ENCODE assay signal across 18 cellular contexts in the genomic region with DNA sequence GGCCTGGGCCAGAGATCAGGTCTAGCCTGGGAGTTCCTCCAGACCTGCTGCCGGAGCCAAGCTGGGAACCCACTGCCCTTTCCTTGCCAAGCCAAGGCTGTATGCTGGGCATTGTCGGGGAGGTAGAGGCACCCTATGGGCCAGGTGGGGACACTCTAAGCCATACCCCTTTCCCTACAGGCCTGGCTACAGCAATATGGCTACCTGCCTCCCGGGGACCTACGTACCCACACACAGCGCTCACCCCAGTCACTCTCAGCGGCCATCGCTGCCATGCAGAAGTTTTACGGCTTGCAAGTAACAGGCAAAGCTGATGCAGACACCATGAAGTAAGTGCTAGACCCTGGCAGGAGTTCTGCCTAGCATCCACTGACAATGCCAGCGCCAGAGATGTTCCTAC. TPM values are rescaled to one million over a fixed set of nuclear protein-coding genes. Genes with fewer than 3 reads are reported as not detected.
A peak's percentile ranks its signal among the peaks of the same experiment; 100 is the strongest.
DNase-seq lines count a peak whose midpoint lies in the region; ATAC-seq, FAIRE-seq and TF ChIP-seq lines count a peak whose summit lies in the region.
"Had no signal": no experiment of that assay in that cellular context is flagged by ENCODE, and none has a peak within 500 bp of the region (broad histone marks: within the 10 kb centered on the region; RNA-seq: fewer than 3 reads in every experiment).

No MANE protein-coding gene starts in this region.

- peaks cover 23% of the 10 kb centered on the region for H3K4me1 Mint-ChIP-seq in astrocyte (ENCODE audit: low read depth, unreplicated experiment)

- H3K27me3 Mint-ChIP-seq in astrocyte (ENCODE audit: low read depth, unreplicated experiment) = no peaks in the 10 kb centered on the region

- DNase-seq in astrocyte (ENCODE audit: low read depth) (no peak), lower lobe of right lung (peak; percentile 31), C1 segment of cervical spinal cord (lab: John Stamatoyannopoulos, UW) (no peak), NCI-H226 (no peak)
- DNase-seq: activated CD4-positive, alpha-beta T cell treated with anti-CD3 and anti-CD28 coated beads, Interleukin-2, amount 50 U/mL, for 48 hours; activated gamma-delta T cell; caudate nucleus; dorsolateral prefrontal cortex; MG63; NCI-H1436; NCI-H748 treated with DMSO at 0.1 percent for 48 hours; PC-3; SJCRH30 had no signal

- peaks cover 23% of the 10 kb centered on the region for H3K4me1 ChIP-seq in astrocyte (ENCODE audit: insufficient read depth, low read length)
- H3K4me1 ChIP-seq in lower lobe of right lung = peaks cover 40% of the 10 kb centered on the region
- H3K4me1 ChIP-seq in urinary bladder (ENCODE audit: insufficient read depth) = no peaks in the 10 kb centered on the region

- H3K27ac ChIP-seq in astrocyte (ENCODE audit: low read depth, low read length) (no peak overlapping the region), lower lobe of right lung (no peak overlapping the region), urinary bladder (ENCODE audit: low read depth) (peak overlapping the region; percentile 27)
- H3K27ac ChIP-seq: dorsolateral prefrontal cortex, neutrophil, SJCRH30, VCaP had no signal

- H3K79me2 ChIP-seq in astrocyte (ENCODE audit: insufficient read depth, low read length) = peaks cover 97% of the 10 kb centered on the region

- H3K36me3 ChIP-seq in astrocyte (ENCODE audit: insufficient read depth, low read length) (peaks cover 53% of the 10 kb centered on the region), lower lobe of right lung (peaks cover 56% of the 10 kb centered on the region), urinary bladder (ENCODE audit: insufficient read depth) (peaks cover 11% of the 10 kb centered on the region)
- H3K36me3 ChIP-seq: neutrophil had no signal

- H3K9me3 ChIP-seq in astrocyte (ENCODE audit: insufficient read depth, low read depth, low read length) (no peaks in the 10 kb centered on the region), lower lobe of right lung (no peaks in the 10 kb centered on the region)
- H3K9me3 ChIP-seq: MG63, neutrophil, SJCRH30 had no signal

- intact Hi-C loops in lower lobe of right lung (cut with DNase I) = no loop called here

- H2AFZ ChIP-seq in astrocyte (ENCODE audit: low read depth, low read length) = no peak overlapping the region

- H3K27me3 ChIP-seq in astrocyte (ENCODE audit: insufficient read depth, low read length) (no peaks in the 10 kb centered on the region), lower lobe of right lung (ENCODE audit: low read depth) (no peaks in the 10 kb centered on the region)
- H3K27me3 ChIP-seq: MG63, SJCRH30 had no signal

- peak overlapping the region; percentile 41 for H3K9ac ChIP-seq in astrocyte (ENCODE audit: low read length)

- peaks cover 30% of the 10 kb centered on the region for H3K36me3 Mint-ChIP-seq in astrocyte (ENCODE audit: low read depth, unreplicated experiment)

- no peak for ATAC-seq in lower lobe of right lung
- ATAC-seq: PC-3 had no signal

- peaks cover 4% of the 10 kb centered on the region for H3K9me3 Mint-ChIP-seq in astrocyte (ENCODE audit: unreplicated experiment)
- H3K9me3 Mint-ChIP-seq: T-helper 1 cell treated with Interleukin-12 subunit alpha and Interleukin-12 subunit beta and Interleukin-4 antibody, amounts not matched to agents 30 μg/mL and 1 μg/mL, for 36 hours had no signal

- H3K27ac Mint-ChIP-seq in astrocyte (ENCODE audit: unreplicated experiment) = peak overlapping the region; percentile 47
- H3K27ac Mint-ChIP-seq: T-helper 1 cell treated with Interleukin-12 subunit alpha and Interleukin-12 subunit beta and Interleukin-4 antibody, amounts not matched to agents 30 μg/mL and 1 μg/mL, for 36 hours had no signal

- FAIRE-seq in astrocyte (lab: Jason Lieb, UNC) = no peak

- H3K4me3 ChIP-seq in astrocyte (ENCODE audit: insufficient read depth, low read depth, low read length) = no peak overlapping the region
- no peak overlapping the region for H3K4me3 ChIP-seq in lower lobe of right lung
- no peak overlapping the region for H3K4me3 ChIP-seq in urinary bladder (ENCODE audit: low read depth, low read length)
- H3K4me3 ChIP-seq: dorsolateral prefrontal cortex, MG63, SJCRH30 had no signal

- TF ChIP-seq CTCF in astrocyte (IDR thresholded peaks at IDR 0.05; ENCODE audit: insufficient read depth, low read depth, low read length) (no peak), lower lobe of right lung (IDR thresholded peaks at IDR 0.05) (no peak)

- WGBS in urinary bladder = 89% methylated on average over 9 of the region's 9 CpGs

- peak overlapping the region; percentile 13 for H3K4me2 ChIP-seq in astrocyte (ENCODE audit: low read length)

- H4K20me1 ChIP-seq in astrocyte (ENCODE audit: insufficient read depth, low read length) = peaks cover 67% of the 10 kb centered on the region

- no peak overlapping the region for H3K4me3 Mint-ChIP-seq in astrocyte (ENCODE audit: unreplicated experiment)
- H3K4me3 Mint-ChIP-seq: T-helper 1 cell treated with Interleukin-12 subunit alpha and Interleukin-12 subunit beta and Interleukin-4 antibody, amounts not matched to agents 30 μg/mL and 1 μg/mL, for 36 hours had no signal

RNA-seq across cellular contexts. Expression of gene MMP14, which starts 4.9 kb away (rescaled TPM):
- total RNA-seq in astrocyte (911 and 1,063 TPM in 2 replicates), lower lobe of right lung (124 TPM), urinary bladder (120 TPM)
- 189 TPM for polyA plus RNA-seq in urinary bladder

RNA-seq across cellular contexts. Expression of gene MRPL52, which starts 11.6 kb away (rescaled TPM):
- 169 and 182 TPM in 2 replicates for total RNA-seq in astrocyte
- 65.2 TPM for total RNA-seq in lower lobe of right lung
- 21.5 TPM for total RNA-seq in urinary bladder
- 77.0 TPM for polyA plus RNA-seq in urinary bladder

RNA-seq across cellular contexts. Expression of gene SLC7A7, which starts 26.1 kb away (rescaled TPM):
- 13.3 and 14.3 TPM in 2 replicates for total RNA-seq in astrocyte
- 157 TPM for total RNA-seq in lower lobe of right lung
- total RNA-seq in urinary bladder = 9.3 TPM
- 12.8 TPM for polyA plus RNA-seq in urinary bladder
- total RNA-seq: PC-3 had no signal

RNA-seq across cellular contexts. Expression of gene LRP10, which starts 30.2 kb away (rescaled TPM):
- total RNA-seq in astrocyte (142 and 157 TPM in 2 replicates), lower lobe of right lung (134 TPM), urinary bladder (22.1 TPM)
- 195 TPM for polyA plus RNA-seq in urinary bladder

RNA-seq across cellular contexts. Expression of gene REM2, which starts 41.7 kb away (rescaled TPM):
- total RNA-seq in astrocyte = 0.48 and 0.79 TPM in 2 replicates
- total RNA-seq in lower lobe of right lung = 0.83 TPM
- 0.16 TPM for total RNA-seq in urinary bladder
- 0.38 TPM for polyA plus RNA-seq in urinary bladder
- total RNA-seq: glomerular endothelial cell, SJCRH30 had no signal

Comparison
In these comparisons a context has a peak if more than half of its experiments do, and no peak if none do; other contexts are left out.
1. RNA of gene SLC7A7, which starts 26.1 kb away (total RNA-seq): 157 TPM in lower lobe of right lung (single experiment); 13.3 to 14.3 TPM in astrocyte and 9.3 TPM in urinary bladder (single experiment); every median in the first group is over 10 times any median in the second.